Comparison of ENCODE assay signal across 24 cellular contexts in the genomic region with DNA sequence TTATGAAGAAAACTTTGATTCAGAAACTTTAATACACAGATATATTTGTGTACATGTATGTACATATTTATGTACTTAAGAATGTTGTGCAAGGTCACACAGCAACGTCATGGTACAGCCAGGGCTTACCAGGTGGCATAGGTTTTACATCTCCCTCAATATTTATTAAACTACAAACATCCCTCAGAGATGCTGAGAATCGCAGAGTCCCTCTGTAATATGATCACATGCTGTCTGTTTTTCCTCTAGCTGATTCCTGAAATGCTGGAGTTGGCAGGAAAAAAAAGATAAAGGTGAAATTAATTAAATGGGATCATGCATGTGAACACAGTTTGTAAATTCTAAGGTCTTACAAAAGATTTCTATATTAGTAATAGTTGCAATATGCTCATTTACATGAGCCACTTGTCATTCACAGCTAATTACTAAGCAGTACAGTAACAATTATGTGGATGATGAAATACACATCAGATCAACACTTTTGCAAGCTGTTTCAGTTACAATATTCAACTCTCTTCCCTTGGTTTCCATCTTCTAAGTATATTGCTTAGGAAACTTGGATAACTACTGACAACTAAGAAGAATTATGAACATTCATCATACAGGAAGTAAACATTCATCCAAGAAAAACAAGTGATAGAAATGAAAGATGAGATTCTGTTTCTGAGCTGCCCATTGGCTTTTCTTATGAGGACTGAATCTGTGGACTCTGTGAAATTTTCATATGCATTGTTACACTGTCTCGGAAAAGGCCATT.
"Had no signal": no experiment of that assay in that cellular context is flagged by ENCODE, and none has a peak within 500 bp of the region (broad histone marks: within the 10 kb centered on the region; RNA-seq: fewer than 3 reads in every experiment).

No MANE protein-coding gene starts in this region.

- H3K27ac Mint-ChIP-seq: activated CD4-positive, alpha-beta T cell treated with anti-CD3 and anti-CD28 coated beads, Interleukin-2, amount 10 ng/mL, durations not matched to agents 7 days and 5 days; activated CD8-positive, alpha-beta T cell treated with anti-CD3 and anti-CD28 coated beads, Interleukin-2, amount 10 ng/mL, durations not matched to agents 7 days and 5 days; activated naive CD4-positive, alpha-beta T cell treated with anti-CD3 and anti-CD28 coated beads, Interleukin-2, amount 10 ng/mL, durations not matched to agents 7 days and 5 days; activated naive CD8-positive, alpha-beta T cell treated with anti-CD3 and anti-CD28 coated beads, Interleukin-2, amount 50 U/mL, for 24 hours; immature natural killer cell; naive thymus-derived CD8-positive, alpha-beta T cell; stimulated activated effector memory CD8-positive, alpha-beta T cell treated with anti-CD3 and anti-CD28 coated beads, Interleukin-12 subunit alpha, Interleukin-12 subunit beta, amount 100 ng/mL, for 72 hours; T-helper 1 cell treated with Interleukin-12 subunit alpha and Interleukin-12 subunit beta and Interleukin-4 antibody, amounts not matched to agents 30 μg/mL and 1 μg/mL, for 36 hours; type B pancreatic cell had no signal

- H3K27me3 ChIP-seq: ascending aorta, breast epithelium, heart right ventricle, neutrophil, sigmoid colon, stomach, testis had no signal

- H3K4me3 ChIP-seq: ascending aorta, breast epithelium, heart right ventricle, sigmoid colon, stomach, testis had no signal

- H3K27me3 Mint-ChIP-seq: activated CD4-positive, alpha-beta T cell treated with anti-CD3 and anti-CD28 coated beads, Interleukin-2, amount 10 ng/mL, durations not matched to agents 7 days and 5 days; activated naive CD4-positive, alpha-beta T cell treated with anti-CD3 and anti-CD28 coated beads, Interleukin-2, amount 10 ng/mL, durations not matched to agents 7 days and 5 days; naive thymus-derived CD8-positive, alpha-beta T cell; type B pancreatic cell had no signal

- H3K9me3 ChIP-seq: ascending aorta, breast epithelium, heart right ventricle, neutrophil, sigmoid colon, stomach, testis had no signal

- DNase-seq: activated CD4-positive, alpha-beta T cell treated with anti-CD3 and anti-CD28 coated beads, Interleukin-2, amount 10 ng/mL, durations not matched to agents 7 days and 5 days; activated CD8-positive, alpha-beta T cell treated with anti-CD3 and anti-CD28 coated beads, Interleukin-2, amount 10 ng/mL, durations not matched to agents 7 days and 5 days; activated naive CD4-positive, alpha-beta T cell treated with anti-CD3 and anti-CD28 coated beads, Interleukin-2, amount 10 ng/mL, durations not matched to agents 7 days and 5 days; activated naive CD8-positive, alpha-beta T cell treated with anti-CD3 and anti-CD28 coated beads, Interleukin-2, amount 50 U/mL, for 24 hours; activated T-cell treated with anti-CD3 and anti-CD28 coated beads, Interleukin-2, amount 50 U/mL, for 4 hours; cerebellar nuclear complex; dermis blood vessel endothelial cell; effector memory CD4-positive, alpha-beta T cell; heart right ventricle; immature natural killer cell; mesenchymal stem cell; naive thymus-derived CD8-positive, alpha-beta T cell; posterior cingulate gyrus; sigmoid colon; stimulated activated CD4-positive, alpha-beta T cell treated with anti-CD3 and anti-CD28 coated beads, Interleukin-4, amount 100 ng/mL, for 24 hours; stomach; testis had no signal

- H3K4me1 ChIP-seq: breast epithelium, testis had no signal

- H3K36me3 Mint-ChIP-seq: activated naive CD4-positive, alpha-beta T cell treated with anti-CD3 and anti-CD28 coated beads, Interleukin-2, amount 10 ng/mL, durations not matched to agents 7 days and 5 days; immature natural killer cell; naive thymus-derived CD8-positive, alpha-beta T cell; stimulated activated effector memory CD8-positive, alpha-beta T cell treated with anti-CD3 and anti-CD28 coated beads, Interleukin-12 subunit alpha, Interleukin-12 subunit beta, amount 100 ng/mL, for 72 hours had no signal

- H3K36me3 ChIP-seq: ascending aorta, breast epithelium, heart right ventricle, neutrophil, sigmoid colon, stomach had no signal

- H3K27ac ChIP-seq: breast epithelium, heart right ventricle, neutrophil, sigmoid colon, stomach, testis had no signal

- ATAC-seq: activated CD4-positive, CD25-positive, alpha-beta regulatory T cell treated with anti-CD3 and anti-CD28 coated beads, Interleukin-2, amount 50 U/mL, for 24 hours; activated CD8-positive, alpha-beta T cell treated with anti-CD3 and anti-CD28 coated beads, Interleukin-2, amount 10 ng/mL, durations not matched to agents 7 days and 5 days; activated naive CD8-positive, alpha-beta T cell treated with anti-CD3 and anti-CD28 coated beads, Interleukin-2, amount 50 U/mL, for 24 hours; activated T-cell treated with anti-CD3 and anti-CD28 coated beads, Interleukin-2, amount 50 U/mL, for 4 hours; heart right ventricle; naive thymus-derived CD8-positive, alpha-beta T cell; stimulated activated effector memory CD8-positive, alpha-beta T cell treated with anti-CD3 and anti-CD28 coated beads, Interleukin-12 subunit alpha, Interleukin-12 subunit beta, amount 100 ng/mL, for 72 hours had no signal

- H3K4me3 Mint-ChIP-seq: activated CD4-positive, alpha-beta T cell treated with anti-CD3 and anti-CD28 coated beads, Interleukin-2, amount 10 ng/mL, durations not matched to agents 7 days and 5 days; activated CD8-positive, alpha-beta T cell treated with anti-CD3 and anti-CD28 coated beads, Interleukin-2, amount 10 ng/mL, durations not matched to agents 7 days and 5 days; activated naive CD4-positive, alpha-beta T cell treated with anti-CD3 and anti-CD28 coated beads, Interleukin-2, amount 10 ng/mL, durations not matched to agents 7 days and 5 days; activated naive CD8-positive, alpha-beta T cell treated with anti-CD3 and anti-CD28 coated beads, Interleukin-2, amount 50 U/mL, for 24 hours; activated T-cell treated with anti-CD3 and anti-CD28 coated beads, Interleukin-2, amount 50 U/mL, for 4 hours; immature natural killer cell; naive thymus-derived CD8-positive, alpha-beta T cell; stimulated activated effector memory CD8-positive, alpha-beta T cell treated with anti-CD3 and anti-CD28 coated beads, Interleukin-12 subunit alpha, Interleukin-12 subunit beta, amount 100 ng/mL, for 72 hours; T-helper 1 cell treated with Interleukin-12 subunit alpha and Interleukin-12 subunit beta and Interleukin-4 antibody, amounts not matched to agents 30 μg/mL and 1 μg/mL, for 36 hours; type B pancreatic cell had no signal

- H3K9me3 Mint-ChIP-seq: activated CD4-positive, alpha-beta T cell treated with anti-CD3 and anti-CD28 coated beads, Interleukin-2, amount 10 ng/mL, durations not matched to agents 7 days and 5 days; activated naive CD4-positive, alpha-beta T cell treated with anti-CD3 and anti-CD28 coated beads, Interleukin-2, amount 10 ng/mL, durations not matched to agents 7 days and 5 days; activated naive CD8-positive, alpha-beta T cell treated with anti-CD3 and anti-CD28 coated beads, Interleukin-2, amount 50 U/mL, for 24 hours; activated T-cell treated with anti-CD3 and anti-CD28 coated beads, Interleukin-2, amount 50 U/mL, for 4 hours; stimulated activated effector memory CD8-positive, alpha-beta T cell treated with anti-CD3 and anti-CD28 coated beads, Interleukin-12 subunit alpha, Interleukin-12 subunit beta, amount 100 ng/mL, for 72 hours; T-helper 1 cell treated with Interleukin-12 subunit alpha and Interleukin-12 subunit beta and Interleukin-4 antibody, amounts not matched to agents 30 μg/mL and 1 μg/mL, for 36 hours had no signal

- H3K4me1 Mint-ChIP-seq: activated CD4-positive, alpha-beta T cell treated with anti-CD3 and anti-CD28 coated beads, Interleukin-2, amount 10 ng/mL, durations not matched to agents 7 days and 5 days; activated naive CD4-positive, alpha-beta T cell treated with anti-CD3 and anti-CD28 coated beads, Interleukin-2, amount 10 ng/mL, durations not matched to agents 7 days and 5 days; activated naive CD8-positive, alpha-beta T cell treated with anti-CD3 and anti-CD28 coated beads, Interleukin-2, amount 50 U/mL, for 24 hours; immature natural killer cell; naive thymus-derived CD8-positive, alpha-beta T cell; stimulated activated effector memory CD8-positive, alpha-beta T cell treated with anti-CD3 and anti-CD28 coated beads, Interleukin-12 subunit alpha, Interleukin-12 subunit beta, amount 100 ng/mL, for 72 hours had no signal
